ENCODE assay signal across 10 cellular contexts in the genomic region with DNA sequence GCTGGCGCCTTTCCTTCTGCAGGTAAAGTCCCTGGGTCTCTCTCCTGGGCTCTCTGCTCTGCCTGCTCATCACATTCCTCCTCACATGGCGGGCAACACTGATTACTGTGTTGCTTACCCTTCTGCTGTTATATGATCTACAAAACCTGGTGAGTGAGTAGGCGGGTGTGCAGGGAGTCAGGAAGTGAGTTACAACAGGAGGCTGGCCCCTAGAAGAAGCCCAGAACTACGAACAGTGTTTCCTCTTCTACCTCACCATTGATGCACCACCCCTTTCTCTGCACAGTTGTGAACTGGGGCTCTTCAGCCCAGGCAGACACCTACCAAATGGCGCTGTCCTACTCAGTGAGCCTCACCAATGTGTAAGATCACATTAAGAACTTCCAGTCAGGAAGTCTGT. TPM values are rescaled to one million over a fixed set of nuclear protein-coding genes. Genes with fewer than 3 reads are reported as not detected.
DNase-seq lines count a peak whose midpoint lies in the region; ATAC-seq and TF ChIP-seq lines count a peak whose summit lies in the region.
"Had no signal": no experiment of that assay in that cellular context is flagged by ENCODE, and none has a peak within 500 bp of the region (broad histone marks: within the 10 kb centered on the region; RNA-seq: fewer than 3 reads in every experiment).

No MANE protein-coding gene starts in this region.

- TF ChIP-seq RAD21 in Ishikawa (IDR thresholded peaks at IDR 0.05; ENCODE audit: low read depth): no peak

- peaks cover 15% of the 10 kb centered on the region for H3K4me1 Mint-ChIP-seq in stimulated activated effector memory CD8-positive, alpha-beta T cell treated with anti-CD3 and anti-CD28 coated beads, Interleukin-12 subunit alpha, Interleukin-12 subunit beta, amount 100 ng/mL, for 72 hours

- no peaks in the 10 kb centered on the region for H3K9me3 Mint-ChIP-seq in activated naive CD4-positive, alpha-beta T cell treated with anti-CD3 and anti-CD28 coated beads, Interleukin-2, amount 50 U/mL, for 72 hours
- no peaks in the 10 kb centered on the region for H3K9me3 Mint-ChIP-seq in stimulated activated effector memory CD8-positive, alpha-beta T cell treated with anti-CD3 and anti-CD28 coated beads, Interleukin-12 subunit alpha, Interleukin-12 subunit beta, amount 100 ng/mL, for 72 hours

- peak; percentile 69 for DNase-seq in activated CD8-positive, alpha-beta memory T cell treated with anti-CD3 and anti-CD28 coated beads for 24 hours
- DNase-seq in activated CD8-positive, alpha-beta memory T cell treated with anti-CD3 and anti-CD28 coated beads, Interleukin-2, amount 50 U/mL, for 4 hours: no peak
- no peak for DNase-seq in activated naive CD4-positive, alpha-beta T cell treated with anti-CD3 and anti-CD28 coated beads, Interleukin-2, amount 50 U/mL, for 72 hours (ENCODE audit: low spot score in 2 of 2)
- DNase-seq in stimulated activated effector memory CD8-positive, alpha-beta T cell treated with anti-CD3 and anti-CD28 coated beads, Interleukin-12 subunit alpha, Interleukin-12 subunit beta, amount 100 ng/mL, for 72 hours (ENCODE audit: low spot score in 2 of 2): no peak
- DNase-seq in NCI-H446 (lab: John Stamatoyannopoulos, UW) (no peak), putamen (ENCODE audit: low spot score) (no peak), NCI-H1105 treated with DMSO at 0.1 percent for 48 hours (lab: John Stamatoyannopoulos, UW) (no peak)

- TF ChIP-seq EP300 in Ishikawa (IDR thresholded peaks at IDR 0.05; ENCODE audit: borderline replicate concordance): no peak

- H3K36me3 Mint-ChIP-seq in activated naive CD4-positive, alpha-beta T cell treated with anti-CD3 and anti-CD28 coated beads, Interleukin-2, amount 50 U/mL, for 72 hours: peaks cover 0 to 6% of the 10 kb centered on the region in 2 donors
- no peaks in the 10 kb centered on the region for H3K36me3 Mint-ChIP-seq in stimulated activated effector memory CD8-positive, alpha-beta T cell treated with anti-CD3 and anti-CD28 coated beads, Interleukin-12 subunit alpha, Interleukin-12 subunit beta, amount 100 ng/mL, for 72 hours

- ATAC-seq in activated naive CD4-positive, alpha-beta T cell treated with anti-CD3 and anti-CD28 coated beads, Interleukin-2, amount 50 U/mL, for 72 hours: peak; percentile 87 to 98
- peak; percentile 88 for ATAC-seq in stimulated activated effector memory CD8-positive, alpha-beta T cell treated with anti-CD3 and anti-CD28 coated beads, Interleukin-12 subunit alpha, Interleukin-12 subunit beta, amount 100 ng/mL, for 72 hours

- H3K4me3 Mint-ChIP-seq in stimulated activated effector memory CD8-positive, alpha-beta T cell treated with anti-CD3 and anti-CD28 coated beads, Interleukin-12 subunit alpha, Interleukin-12 subunit beta, amount 100 ng/mL, for 72 hours: no peak overlapping the region

- H3K27ac Mint-ChIP-seq in activated naive CD4-positive, alpha-beta T cell treated with anti-CD3 and anti-CD28 coated beads, Interleukin-2, amount 50 U/mL, for 72 hours: peak overlapping the region; percentile 67 to 86
- peak overlapping the region; percentile 70 for H3K27ac Mint-ChIP-seq in stimulated activated effector memory CD8-positive, alpha-beta T cell treated with anti-CD3 and anti-CD28 coated beads, Interleukin-12 subunit alpha, Interleukin-12 subunit beta, amount 100 ng/mL, for 72 hours

TF ChIP-seq in Ishikawa, 13 proteins besides CTCF, POLR2A, EP300 and RAD21:
- TF ChIP-seq YY1 (IDR thresholded peaks at IDR 0.05; ENCODE audit: low read depth): no peak
- TF ChIP-seq EGR1 (IDR thresholded peaks at IDR 0.05): peak; percentile 7; the same call in 1 of the 2 replicates

RNA-seq across cellular contexts. Expression of gene KLHL33, which starts 4.9 kb away (rescaled TPM):
- under 1 TPM; 0.04 to 0.09 TPM for total RNA-seq in activated naive CD4-positive, alpha-beta T cell treated with anti-CD3 and anti-CD28 coated beads, Interleukin-2, amount 50 U/mL, for 72 hours
- total RNA-seq: LHCN-M2, renal cortical epithelial cell had no signal

RNA-seq across cellular contexts. Expression of gene OSGEP, which starts 13.7 kb away (rescaled TPM):
- 10 to 100 TPM; 43.3 to 58.6 TPM for total RNA-seq in activated naive CD4-positive, alpha-beta T cell treated with anti-CD3 and anti-CD28 coated beads, Interleukin-2, amount 50 U/mL, for 72 hours

RNA-seq across cellular contexts. Expression of gene APEX1, which starts 14.1 kb away (rescaled TPM):
- total RNA-seq in activated naive CD4-positive, alpha-beta T cell treated with anti-CD3 and anti-CD28 coated beads, Interleukin-2, amount 50 U/mL, for 72 hours: 100 to 1,000 TPM; 171 to 234 TPM

RNA-seq across cellular contexts. Expression of gene PIP4P1, which starts 20.4 kb away (rescaled TPM):
- total RNA-seq in activated naive CD4-positive, alpha-beta T cell treated with anti-CD3 and anti-CD28 coated beads, Interleukin-2, amount 50 U/mL, for 72 hours: 10 to 100 TPM; 29.1 to 90.2 TPM

RNA-seq across cellular contexts. Expression of gene TEP1, which starts 27.6 kb away (rescaled TPM):
- 10 to 100 TPM; 43.3 to 69.8 TPM for total RNA-seq in activated naive CD4-positive, alpha-beta T cell treated with anti-CD3 and anti-CD28 coated beads, Interleukin-2, amount 50 U/mL, for 72 hours
